In genomic region chr11:67420646-67421420, GRCh38 we compare ENCODE assay signal across 8 cellular contexts. TPM values are rescaled to one million over a fixed set of nuclear protein-coding genes. Genes with fewer than 3 reads are reported as not detected.
DNase-seq lines count a peak whose midpoint lies in the region; ATAC-seq and TF ChIP-seq lines count a peak whose summit lies in the region.

No MANE protein-coding gene starts in this region.

- H3K4me1 ChIP-seq in parathyroid adenoma, result peaks cover 16% of the 10 kb centered on the region
- H3K4me1 ChIP-seq in tibial artery, result peaks cover 5 to 53% (median 48%) of the 10 kb centered on the region in 4 donors

- peak overlapping the region; percentile 87 for H3K4me3 Mint-ChIP-seq in activated naive CD8-positive, alpha-beta T cell treated with anti-CD3 and anti-CD28 coated beads for 36 hours

- H3K9ac ChIP-seq in parathyroid adenoma, result no peak overlapping the region

- H3K4me3 ChIP-seq in GM06990 (replicated peaks; ENCODE audit: low read depth, low read length) (peak overlapping the region; percentile 54), parathyroid adenoma (ENCODE audit: low read depth, low read length) (peak overlapping the region; percentile 43), tibial artery (peak overlapping the region; percentile 64 to 80)

- peak overlapping the region; percentile 93 for H3K27ac Mint-ChIP-seq in activated naive CD8-positive, alpha-beta T cell treated with anti-CD3 and anti-CD28 coated beads for 36 hours

- H3K4me2 ChIP-seq in parathyroid adenoma (ENCODE audit: low read length), result peak overlapping the region; percentile 68

- H2AFZ ChIP-seq in parathyroid adenoma, result peak overlapping the region; percentile 38

- H3K36me3 Mint-ChIP-seq in activated naive CD8-positive, alpha-beta T cell treated with anti-CD3 and anti-CD28 coated beads for 36 hours, result peaks cover 7% of the 10 kb centered on the region

- H3K9me3 ChIP-seq in parathyroid adenoma (ENCODE audit: control insufficient read depth, low read length), result no peaks in the 10 kb centered on the region
- no peaks in the 10 kb centered on the region for H3K9me3 ChIP-seq in tibial artery

- H3K27ac ChIP-seq in parathyroid adenoma (peak overlapping the region; percentile 64), tibial artery (peak overlapping the region; percentile 93 to 95)

- no peaks in the 10 kb centered on the region for H3K27me3 ChIP-seq in GM06990 (replicated peaks; ENCODE audit: control insufficient read depth, insufficient read depth, low read length)
- H3K27me3 ChIP-seq in parathyroid adenoma (ENCODE audit: control insufficient read depth, insufficient read depth, low read length), result no peaks in the 10 kb centered on the region
- H3K27me3 ChIP-seq in tibial artery, result no peaks in the 10 kb centered on the region

- no peaks in the 10 kb centered on the region for H3K79me2 ChIP-seq in parathyroid adenoma

- no peaks in the 10 kb centered on the region for H3K9me3 Mint-ChIP-seq in activated naive CD8-positive, alpha-beta T cell treated with anti-CD3 and anti-CD28 coated beads for 36 hours

- H3K36me3 ChIP-seq in GM06990 (ENCODE audit: control insufficient read depth, insufficient read depth, low read length) (no peaks in the 10 kb centered on the region), parathyroid adenoma (ENCODE audit: control insufficient read depth, insufficient read depth, low read length) (no peaks in the 10 kb centered on the region), tibial artery (no peaks in the 10 kb centered on the region)

- ATAC-seq in HG02610 (IDR thresholded peaks at IDR 0.05; ENCODE audit: unreplicated experiment) (peak; percentile 84), Right ventricle myocardium inferior (peak; percentile 92)

- no peaks in the 10 kb centered on the region for H3K27me3 Mint-ChIP-seq in activated naive CD8-positive, alpha-beta T cell treated with anti-CD3 and anti-CD28 coated beads for 36 hours

- H3K4me1 Mint-ChIP-seq in activated naive CD8-positive, alpha-beta T cell treated with anti-CD3 and anti-CD28 coated beads for 36 hours, result peaks cover 43% of the 10 kb centered on the region

- TF ChIP-seq CTCF in GM06990 (IDR thresholded peaks at IDR 0.05; ENCODE audit: insufficient read depth, low read length, poor library complexity, severe bottlenecking) (no peak), parathyroid adenoma (IDR thresholded peaks at IDR 0.05) (no peak), tibial artery (IDR thresholded peaks at IDR 0.05) (peak in 1 of 2 experiments; percentile 36)

- peak; percentile 93 for DNase-seq in GM06990 (ENCODE audit: extremely low read depth, insufficient read length)
- DNase-seq in NCI-H1105 treated with DMSO at 0.1 percent for 48 hours (lab: John Stamatoyannopoulos, UW), result peak; percentile 90
- DNase-seq in SKM-1 (lab: John Stamatoyannopoulos, UW; ENCODE audit: unreplicated experiment), result peak; percentile 85
- DNase-seq in activated naive CD8-positive, alpha-beta T cell treated with anti-CD3 and anti-CD28 coated beads for 36 hours, result peak; percentile 99
- DNase-seq in Right ventricle myocardium inferior (ENCODE audit: missing footprints), result peak; percentile 99
- peak; percentile 93 to 97 for DNase-seq in tibial artery

- intact Hi-C loops in Right ventricle myocardium inferior (cut with DNase I), result no loop called here
- intact Hi-C loops in tibial artery (cut with DNase I; ENCODE audit: low total_unique reads), result loop anchor here (5.0 kb wide), 1 partner anchor 46 kb away; the partner anchor contains the start of gene TMEM134

RNA-seq across cellular contexts. Expression of gene CARNS1, which starts 5.4 kb away (rescaled TPM):
- 1 to 10 TPM; 3.1 to 3.7 TPM for total RNA-seq in activated naive CD8-positive, alpha-beta T cell treated with anti-CD3 and anti-CD28 coated beads for 36 hours
- total RNA-seq in Right ventricle myocardium inferior, result 14.1 TPM

RNA-seq across cellular contexts. Expression of gene RPS6KB2, which starts 7.5 kb away (rescaled TPM):
- 10 to 100 TPM; 64.9 to 67.7 TPM for total RNA-seq in activated naive CD8-positive, alpha-beta T cell treated with anti-CD3 and anti-CD28 coated beads for 36 hours
- 27.8 TPM for total RNA-seq in Right ventricle myocardium inferior

RNA-seq across cellular contexts. Expression of gene PTPRCAP, which starts 16.6 kb away (rescaled TPM):
- 100 to 1,000 TPM; 110 to 117 TPM for total RNA-seq in activated naive CD8-positive, alpha-beta T cell treated with anti-CD3 and anti-CD28 coated beads for 36 hours
- total RNA-seq in Right ventricle myocardium inferior, result 1.7 TPM

RNA-seq across cellular contexts. Expression of gene TBC1D10C, which starts 16.9 kb away (rescaled TPM):
- 100 to 1,000 TPM; 117 to 121 TPM for total RNA-seq in activated naive CD8-positive, alpha-beta T cell treated with anti-CD3 and anti-CD28 coated beads for 36 hours
- 1.3 TPM for total RNA-seq in Right ventricle myocardium inferior

RNA-seq across cellular contexts. Expression of gene PPP1CA, which starts 19.2 kb away (rescaled TPM):
- total RNA-seq in activated naive CD8-positive, alpha-beta T cell treated with anti-CD3 and anti-CD28 coated beads for 36 hours, result 100 to 1,000 TPM; 262 to 269 TPM
- 112 TPM for total RNA-seq in Right ventricle myocardium inferior

Comparison
In these comparisons a context has a peak if more than half of its experiments do, and no peak if none do; other contexts are left out.
1. Peak in every context shown above with its lines: DNase-seq, ATAC-seq, H3K4me3 ChIP-seq and H3K27ac ChIP-seq.
2. RNA of gene PTPRCAP, which starts 16.6 kb away (total RNA-seq): 110 to 117 TPM in activated naive CD8-positive, alpha-beta T cell treated with anti-CD3 and anti-CD28 coated beads for 36 hours; 1.7 TPM in Right ventricle myocardium inferior (single experiment); every median in the first group is over 10 times any median in the second.